Comparison of ENCODE assay signal across 11 cellular contexts in the genomic region with DNA sequence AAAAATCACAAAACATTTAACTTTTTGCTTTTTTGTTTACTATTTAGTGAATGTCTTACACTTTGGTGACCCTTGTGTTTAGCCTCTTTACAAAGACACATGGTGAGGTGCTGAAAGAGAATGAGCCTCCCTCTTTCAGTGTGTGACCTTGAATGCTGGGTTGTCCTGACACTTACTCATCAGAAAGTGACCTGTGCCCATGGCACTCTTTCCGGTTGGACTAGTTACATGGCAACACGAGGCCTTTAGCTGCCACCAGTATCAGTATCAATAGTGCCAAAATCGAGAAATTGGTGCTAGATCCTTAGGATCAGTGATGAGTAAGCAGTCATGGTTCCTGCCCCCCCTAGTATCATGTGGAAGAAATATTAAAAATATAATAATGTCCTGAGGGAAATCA. TPM values are rescaled to one million over a fixed set of nuclear protein-coding genes. Genes with fewer than 3 reads are reported as not detected.
A peak's percentile ranks its signal among the peaks of the same experiment; 100 is the strongest.
DNase-seq lines count a peak whose midpoint lies in the region; ATAC-seq and TF ChIP-seq lines count a peak whose summit lies in the region.
"Had no signal": no experiment of that assay in that cellular context is flagged by ENCODE, and none has a peak within 500 bp of the region (broad histone marks: within the 10 kb centered on the region; RNA-seq: fewer than 3 reads in every experiment).

No MANE protein-coding gene starts in this region.

- no peaks in the 10 kb centered on the region for H3K27me3 Mint-ChIP-seq in activated T-cell treated with anti-CD3 and anti-CD28 coated beads, Interleukin-2, amount 50 U/mL, for 24 hours
- no peaks in the 10 kb centered on the region for H3K27me3 Mint-ChIP-seq in activated T-cell treated with anti-CD3 and anti-CD28 coated beads, Interleukin-2, amount 50 U/mL, for 72 hours (ENCODE audit: low read depth)
- no peaks in the 10 kb centered on the region for H3K27me3 Mint-ChIP-seq in WTC11 (ENCODE audit: low read depth)

- POLR2A ChIA-PET in WTC11 (lab: Charles Lee), result interaction anchor here (1.2 kb wide), 1 partner anchor 132 kb away, joined by 4 read pairs; a partner anchor contains a TSS

- no peak for TF ChIP-seq CTCF in WTC11 (IDR thresholded peaks at IDR 0.05)
- no peak for TF ChIP-seq CTCF in suprapubic skin (IDR thresholded peaks at IDR 0.05)

- 49% methylated on average over 3 of the region's 3 CpGs for WGBS in suprapubic skin

- peaks cover 14% of the 10 kb centered on the region for H3K36me3 ChIP-seq in suprapubic skin

- no peaks in the 10 kb centered on the region for H3K27me3 ChIP-seq in suprapubic skin
- H3K27me3 ChIP-seq: right atrium auricular region, transverse colon had no signal

- peaks cover 13% of the 10 kb centered on the region for H3K4me1 Mint-ChIP-seq in activated T-cell treated with anti-CD3 and anti-CD28 coated beads, Interleukin-2, amount 50 U/mL, for 24 hours (ENCODE audit: low read depth)
- peaks cover 21% of the 10 kb centered on the region for H3K4me1 Mint-ChIP-seq in activated T-cell treated with anti-CD3 and anti-CD28 coated beads, Interleukin-2, amount 50 U/mL, for 72 hours (ENCODE audit: low read depth)
- H3K4me1 Mint-ChIP-seq in WTC11, result peaks cover 8% of the 10 kb centered on the region; the same call in 1 of the 2 replicates

- no peaks in the 10 kb centered on the region for H3K9me3 ChIP-seq in suprapubic skin
- H3K9me3 ChIP-seq: right atrium auricular region, transverse colon had no signal

- CTCF ChIA-PET in WTC11 (lab: Charles Lee), result interaction anchor here (0.6 to 3.4 kb wide), 7 partner anchors 21 to 216 kb away, joined by 3 to 23 read pairs (median 6); no protein-coding TSS in a partner anchor

- no peaks in the 10 kb centered on the region for H3K9me3 Mint-ChIP-seq in activated T-cell treated with anti-CD3 and anti-CD28 coated beads, Interleukin-2, amount 50 U/mL, for 24 hours
- no peaks in the 10 kb centered on the region for H3K9me3 Mint-ChIP-seq in activated T-cell treated with anti-CD3 and anti-CD28 coated beads, Interleukin-2, amount 50 U/mL, for 72 hours
- no peaks in the 10 kb centered on the region for H3K9me3 Mint-ChIP-seq in WTC11

- peaks cover 34% of the 10 kb centered on the region for H3K36me3 Mint-ChIP-seq in activated T-cell treated with anti-CD3 and anti-CD28 coated beads, Interleukin-2, amount 50 U/mL, for 24 hours (ENCODE audit: low read depth)
- peaks cover 6 to 7% of the 10 kb centered on the region in 2 donors for H3K36me3 Mint-ChIP-seq in activated T-cell treated with anti-CD3 and anti-CD28 coated beads, Interleukin-2, amount 50 U/mL, for 72 hours (ENCODE audit: insufficient read depth in 2 of 2)
- peaks cover 12% of the 10 kb centered on the region for H3K36me3 Mint-ChIP-seq in WTC11

- H3K27ac Mint-ChIP-seq in activated T-cell treated with anti-CD3 and anti-CD28 coated beads, Interleukin-2, amount 50 U/mL, for 24 hours, result no peak overlapping the region
- H3K27ac Mint-ChIP-seq in activated T-cell treated with anti-CD3 and anti-CD28 coated beads, Interleukin-2, amount 50 U/mL, for 72 hours, result no peak overlapping the region
- H3K27ac Mint-ChIP-seq in WTC11, result no peak overlapping the region

- no peak for ATAC-seq in activated T-cell treated with anti-CD3 and anti-CD28 coated beads, Interleukin-2, amount 50 U/mL, for 72 hours (replicated peaks in 1 of 2)
- ATAC-seq in WTC11 (no peak), left lobe of liver (peak; percentile 38), GM19397 (IDR thresholded peaks at IDR 0.05; ENCODE audit: unreplicated experiment) (no peak), HG03565 (IDR thresholded peaks at IDR 0.05; ENCODE audit: unreplicated experiment) (no peak)

- no peak overlapping the region for H3K4me3 ChIP-seq in suprapubic skin
- H3K4me3 ChIP-seq: right atrium auricular region, transverse colon had no signal

- no peak for TF ChIP-seq POLR2A in suprapubic skin (IDR thresholded peaks at IDR 0.05)

- peaks cover 37% of the 10 kb centered on the region for H3K4me1 ChIP-seq in suprapubic skin

- no peak for TF ChIP-seq EP300 in suprapubic skin (IDR thresholded peaks at IDR 0.05)

- peak overlapping the region; percentile 33 for H3K4me3 Mint-ChIP-seq in activated T-cell treated with anti-CD3 and anti-CD28 coated beads, Interleukin-2, amount 50 U/mL, for 24 hours
- H3K4me3 Mint-ChIP-seq in activated T-cell treated with anti-CD3 and anti-CD28 coated beads, Interleukin-2, amount 50 U/mL, for 72 hours, result peak overlapping the region in 1 of 2 donors; percentile 32
- peak overlapping the region; percentile 14; the same call in 1 of the 2 replicates for H3K4me3 Mint-ChIP-seq in WTC11

- peak overlapping the region; percentile 52 for H3K27ac ChIP-seq in suprapubic skin
- H3K27ac ChIP-seq: right atrium auricular region, transverse colon had no signal

- DNase-seq in activated T-cell treated with anti-CD3 and anti-CD28 coated beads, Interleukin-2, amount 50 U/mL, for 24 hours, result no peak
- no peak for DNase-seq in activated T-cell treated with anti-CD3 and anti-CD28 coated beads, Interleukin-2, amount 50 U/mL, for 72 hours
- DNase-seq in WTC11 (ENCODE audit: low spot score) (no peak), left lobe of liver (ENCODE audit: low spot score) (no peak), suprapubic skin (ENCODE audit: low spot score in 2 of 2) (no peak), ureter (ENCODE audit: low spot score) (no peak)

TF ChIP-seq in WTC11, 78 proteins besides CTCF, POLR2A, EP300 and RAD21:
- TF ChIP-seq ZBTB21 (CRISPR knock-in tag; IDR thresholded peaks at IDR 0.05; ENCODE audit: borderline replicate concordance) (no peak), ZNF219 (CRISPR knock-in tag; IDR thresholded peaks at IDR 0.05; ENCODE audit: borderline replicate concordance) (no peak), ELF4 (CRISPR knock-in tag; IDR thresholded peaks at IDR 0.05; ENCODE audit: low read depth) (no peak), SMAD4 (CRISPR knock-in tag; IDR thresholded peaks at IDR 0.05) (no peak)
- TF ChIP-seq, protein P1, sequence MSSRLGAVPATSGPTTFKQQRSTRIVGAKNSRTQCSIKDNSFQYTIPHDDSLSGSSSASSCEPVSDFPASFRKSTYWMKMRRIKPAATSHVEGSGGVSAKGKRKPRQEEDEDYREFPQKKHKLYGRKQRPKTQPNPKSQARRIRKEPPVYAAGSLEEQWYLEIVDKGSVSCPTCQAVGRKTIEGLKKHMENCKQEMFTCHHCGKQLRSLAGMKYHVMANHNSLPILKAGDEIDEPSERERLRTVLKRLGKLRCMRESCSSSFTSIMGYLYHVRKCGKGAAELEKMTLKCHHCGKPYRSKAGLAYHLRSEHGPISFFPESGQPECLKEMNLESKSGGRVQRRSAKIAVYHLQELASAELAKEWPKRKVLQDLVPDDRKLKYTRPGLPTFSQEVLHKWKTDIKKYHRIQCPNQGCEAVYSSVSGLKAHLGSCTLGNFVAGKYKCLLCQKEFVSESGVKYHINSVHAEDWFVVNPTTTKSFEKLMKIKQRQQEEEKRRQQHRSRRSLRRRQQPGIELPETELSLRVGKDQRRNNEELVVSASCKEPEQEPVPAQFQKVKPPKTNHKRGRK (CRISPR knock-in tag; IDR thresholded peaks at IDR 0.05; ENCODE audit: borderline replicate concordance), result no peak
- TF ChIP-seq, protein P2, sequence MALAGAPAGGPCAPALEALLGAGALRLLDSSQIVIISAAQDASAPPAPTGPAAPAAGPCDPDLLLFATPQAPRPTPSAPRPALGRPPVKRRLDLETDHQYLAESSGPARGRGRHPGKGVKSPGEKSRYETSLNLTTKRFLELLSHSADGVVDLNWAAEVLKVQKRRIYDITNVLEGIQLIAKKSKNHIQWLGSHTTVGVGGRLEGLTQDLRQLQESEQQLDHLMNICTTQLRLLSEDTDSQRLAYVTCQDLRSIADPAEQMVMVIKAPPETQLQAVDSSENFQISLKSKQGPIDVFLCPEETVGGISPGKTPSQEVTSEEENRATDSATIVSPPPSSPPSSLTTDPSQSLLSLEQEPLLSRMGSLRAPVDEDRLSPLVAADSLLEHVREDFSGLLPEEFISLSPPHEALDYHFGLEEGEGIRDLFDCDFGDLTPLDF (CRISPR knock-in tag; IDR thresholded peaks at IDR 0.05), result no peak
- TF ChIP-seq, protein P3, sequence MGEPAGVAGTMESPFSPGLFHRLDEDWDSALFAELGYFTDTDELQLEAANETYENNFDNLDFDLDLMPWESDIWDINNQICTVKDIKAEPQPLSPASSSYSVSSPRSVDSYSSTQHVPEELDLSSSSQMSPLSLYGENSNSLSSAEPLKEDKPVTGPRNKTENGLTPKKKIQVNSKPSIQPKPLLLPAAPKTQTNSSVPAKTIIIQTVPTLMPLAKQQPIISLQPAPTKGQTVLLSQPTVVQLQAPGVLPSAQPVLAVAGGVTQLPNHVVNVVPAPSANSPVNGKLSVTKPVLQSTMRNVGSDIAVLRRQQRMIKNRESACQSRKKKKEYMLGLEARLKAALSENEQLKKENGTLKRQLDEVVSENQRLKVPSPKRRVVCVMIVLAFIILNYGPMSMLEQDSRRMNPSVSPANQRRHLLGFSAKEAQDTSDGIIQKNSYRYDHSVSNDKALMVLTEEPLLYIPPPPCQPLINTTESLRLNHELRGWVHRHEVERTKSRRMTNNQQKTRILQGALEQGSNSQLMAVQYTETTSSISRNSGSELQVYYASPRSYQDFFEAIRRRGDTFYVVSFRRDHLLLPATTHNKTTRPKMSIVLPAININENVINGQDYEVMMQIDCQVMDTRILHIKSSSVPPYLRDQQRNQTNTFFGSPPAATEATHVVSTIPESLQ (CRISPR knock-in tag; IDR thresholded peaks at IDR 0.05), result no peak
- TF ChIP-seq, protein P4, sequence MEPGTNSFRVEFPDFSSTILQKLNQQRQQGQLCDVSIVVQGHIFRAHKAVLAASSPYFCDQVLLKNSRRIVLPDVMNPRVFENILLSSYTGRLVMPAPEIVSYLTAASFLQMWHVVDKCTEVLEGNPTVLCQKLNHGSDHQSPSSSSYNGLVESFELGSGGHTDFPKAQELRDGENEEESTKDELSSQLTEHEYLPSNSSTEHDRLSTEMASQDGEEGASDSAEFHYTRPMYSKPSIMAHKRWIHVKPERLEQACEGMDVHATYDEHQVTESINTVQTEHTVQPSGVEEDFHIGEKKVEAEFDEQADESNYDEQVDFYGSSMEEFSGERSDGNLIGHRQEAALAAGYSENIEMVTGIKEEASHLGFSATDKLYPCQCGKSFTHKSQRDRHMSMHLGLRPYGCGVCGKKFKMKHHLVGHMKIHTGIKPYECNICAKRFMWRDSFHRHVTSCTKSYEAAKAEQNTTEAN (CRISPR knock-in tag; IDR thresholded peaks at IDR 0.05), result no peak

RNA-seq across cellular contexts. Expression of a gene that starts 1.7 kb away (rescaled TPM):
- 100 to 1,000 TPM; 116 to 117 TPM for total RNA-seq in activated T-cell treated with anti-CD3 and anti-CD28 coated beads, Interleukin-2, amount 50 U/mL, for 72 hours
- total RNA-seq in WTC11 (2021) (91.4 to 107 TPM (median 93.0 TPM) in 3 replicates), left lobe of liver (40.1 TPM), suprapubic skin (100 to 1,000 TPM in 1 of 4 donors, 10 to 100 TPM in 3; 76.8 to 112 (median 86.4) TPM), ureter (73.4 TPM)

RNA-seq across cellular contexts. Expression of a gene that starts 38.2 kb away (rescaled TPM):
- not detected for total RNA-seq in activated T-cell treated with anti-CD3 and anti-CD28 coated beads, Interleukin-2, amount 50 U/mL, for 72 hours
- not detected in 3 replicates for total RNA-seq in WTC11 (2021)
- not detected for total RNA-seq in left lobe of liver
- total RNA-seq in suprapubic skin, result not detected
- 0.55 TPM for total RNA-seq in ureter
- total RNA-seq: lung microvascular endothelial cell, transverse colon had no signal

RNA-seq across cellular contexts. Expression of a gene that starts 51.6 kb away (rescaled TPM):
- 10 to 100 TPM; 37.3 to 46.1 TPM for total RNA-seq in activated T-cell treated with anti-CD3 and anti-CD28 coated beads, Interleukin-2, amount 50 U/mL, for 72 hours
- total RNA-seq in WTC11 (2021) (67.0 to 88.7 TPM (median 86.5 TPM) in 3 replicates), left lobe of liver (50.3 TPM), suprapubic skin (10 to 100 TPM; 19.0 to 26.4 (median 23.2) TPM), ureter (45.6 TPM)
